In the genomic region with DNA sequence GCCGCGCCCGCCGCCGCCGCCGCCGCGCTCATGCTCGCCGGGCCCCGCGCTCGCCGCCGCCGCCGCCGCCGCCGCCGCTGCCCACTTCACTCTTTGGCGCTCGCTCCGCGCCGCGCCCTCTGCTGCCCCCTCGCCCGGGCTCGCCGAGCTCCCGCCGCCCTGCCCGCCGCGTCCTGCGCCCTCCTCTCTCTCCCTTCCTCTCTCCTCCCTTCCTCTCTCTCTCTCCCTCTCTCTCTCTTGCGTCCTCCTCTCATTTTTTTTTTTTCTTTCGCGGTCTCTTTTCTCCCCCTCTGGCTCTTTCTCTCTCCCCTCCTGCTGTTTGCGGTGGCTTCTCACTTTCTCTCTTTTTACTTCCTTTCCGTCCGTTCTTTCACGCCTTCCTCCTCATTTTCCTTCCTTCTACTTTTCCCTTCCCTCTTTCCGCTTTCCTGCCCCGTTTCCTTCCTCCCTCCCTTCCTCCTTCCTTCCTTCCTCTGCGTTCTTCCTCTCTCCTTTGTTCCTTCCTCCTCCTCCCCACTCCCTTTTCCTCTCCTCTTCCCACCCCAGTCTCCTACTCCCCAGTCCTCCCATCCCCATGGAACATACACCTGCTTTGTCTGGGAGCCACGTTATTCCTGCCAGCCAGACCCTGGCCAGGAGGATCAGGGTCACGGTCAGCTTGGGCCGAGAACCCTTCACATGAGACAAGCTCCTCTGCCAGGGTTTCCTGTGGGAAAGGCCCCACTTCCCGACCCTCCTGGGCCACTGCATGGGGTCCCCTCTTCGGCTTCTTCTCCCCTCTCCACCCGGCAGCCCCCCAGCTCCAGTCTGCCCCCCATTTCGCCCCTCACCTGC, we compare ENCODE assay signal across 9 cellular contexts. TPM values are rescaled to one million over a fixed set of nuclear protein-coding genes. Genes with fewer than 3 reads are reported as not detected.
DNase-seq lines count a peak whose midpoint lies in the region; TF ChIP-seq lines count a peak whose summit lies in the region.
"Had no signal": no experiment of that assay in that cellular context is flagged by ENCODE, and none has a peak within 500 bp of the region (broad histone marks: within the 10 kb centered on the region; RNA-seq: fewer than 3 reads in every experiment).

No MANE protein-coding gene starts in this region.

- H3K9me3 Mint-ChIP-seq in brain: no peaks in the 10 kb centered on the region
- no peaks in the 10 kb centered on the region for H3K9me3 Mint-ChIP-seq in mesothelial cell of epicardium

- H3K27me3 Mint-ChIP-seq in brain: peaks cover 25% of the 10 kb centered on the region
- peaks cover 37% of the 10 kb centered on the region for H3K27me3 Mint-ChIP-seq in mesothelial cell of epicardium (ENCODE audit: low read depth)

- H3K27ac Mint-ChIP-seq in brain (peak overlapping the region; percentile 14 to 92 (median 36)), mesothelial cell of epicardium (no peak overlapping the region)

- TF ChIP-seq CTCF in brain (conservative IDR thresholded peaks at IDR 0.05) (no peak), mesothelial cell of epicardium (IDR thresholded peaks at IDR 0.05; ENCODE audit: unreplicated experiment) (no peak), RWPE1 (conservative IDR thresholded peaks at IDR 0.05; ENCODE audit: low read depth) (no peak)

- no peak overlapping the region for H3K27ac ChIP-seq in RWPE1

- H3K36me3 Mint-ChIP-seq in brain: no peaks in the 10 kb centered on the region
- H3K36me3 Mint-ChIP-seq in mesothelial cell of epicardium: no peaks in the 10 kb centered on the region

- CTCF ChIA-PET in HEK293T (lab: Yijun Ruan, JAX) (interaction anchor here (0.6 kb wide), 1 partner anchor 250 kb away, joined by 3 read pairs; no protein-coding TSS in a partner anchor), RWPE1 (lab: Yijun Ruan, JAX) (interaction anchor here (0.6 to 0.8 kb wide), 2 partner anchors 37 to 260 kb away, joined by 3 read pairs; no protein-coding TSS in a partner anchor)

- DNase-seq in AG20443 (ENCODE audit: low spot score) (peak; percentile 67), HEK293T (ENCODE audit: extremely low spot score) (peak; percentile 39), mesothelial cell of epicardium (ENCODE audit: low spot score in 2 of 2, unreplicated experiment in 2 of 2) (no peak), NAMALWA (ENCODE audit: low spot score) (no peak), hippocampal formation (lab: John Stamatoyannopoulos, UW) (no peak), RWPE1 (ENCODE audit: low spot score) (no peak), Kasumi-1 (lab: John Stamatoyannopoulos, UW) (no peak)
- DNase-seq: stimulated activated CD4-positive, alpha-beta T cell treated with anti-CD3 and anti-CD28 coated beads, Interleukin-4, amount 100 ng/mL, for 1 hour had no signal

- POLR2A ChIA-PET in HEK293T (lab: Yijun Ruan, JAX): interaction anchor here (1.0 to 1.6 kb wide), 3 partner anchors 9 to 28 kb away, joined by 3 to 5 read pairs (median 4); no protein-coding TSS in a partner anchor
- POLR2A ChIA-PET in RWPE1 (lab: Yijun Ruan, JAX; ENCODE audit: low non-redundant PET): no interaction called here

- H3K4me1 Mint-ChIP-seq in brain (peaks cover 37% of the 10 kb centered on the region), mesothelial cell of epicardium (peaks cover 3% of the 10 kb centered on the region)

- H3K4me3 Mint-ChIP-seq in brain (peak overlapping the region; percentile 85 to 90 (median 86)), mesothelial cell of epicardium (peak overlapping the region; percentile 65)

TF ChIP-seq in HEK293T, 16 proteins besides CTCF, POLR2A, EP300 and RAD21:
- no peak for TF ChIP-seq ARNT (IDR thresholded peaks at IDR 0.05)
- TF ChIP-seq L3MBTL2 (conservative IDR thresholded peaks at IDR 0.05): 0 out of 2 replicates have a peak, but pooled peaks have one; percentile 25
- TF ChIP-seq, protein P1, sequence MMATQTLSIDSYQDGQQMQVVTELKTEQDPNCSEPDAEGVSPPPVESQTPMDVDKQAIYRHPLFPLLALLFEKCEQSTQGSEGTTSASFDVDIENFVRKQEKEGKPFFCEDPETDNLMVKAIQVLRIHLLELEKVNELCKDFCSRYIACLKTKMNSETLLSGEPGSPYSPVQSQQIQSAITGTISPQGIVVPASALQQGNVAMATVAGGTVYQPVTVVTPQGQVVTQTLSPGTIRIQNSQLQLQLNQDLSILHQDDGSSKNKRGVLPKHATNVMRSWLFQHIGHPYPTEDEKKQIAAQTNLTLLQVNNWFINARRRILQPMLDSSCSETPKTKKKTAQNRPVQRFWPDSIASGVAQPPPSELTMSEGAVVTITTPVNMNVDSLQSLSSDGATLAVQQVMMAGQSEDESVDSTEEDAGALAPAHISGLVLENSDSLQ (IDR thresholded peaks at IDR 0.05): no peak
- no peak for TF ChIP-seq BHLHE40 (IDR thresholded peaks at IDR 0.05; ENCODE audit: borderline replicate concordance)
- TF ChIP-seq SUZ12 (IDR thresholded peaks at IDR 0.05): no peak
- TF ChIP-seq CTBP1 (IDR thresholded peaks at IDR 0.05; ENCODE audit: borderline replicate concordance): no peak

RNA-seq across cellular contexts. Expression of a gene that starts 19.3 kb away (rescaled TPM):
- 22.9 TPM for polyA plus RNA-seq in brain (ENCODE audit: insufficient read depth, low read depth, low replicate concordance)
- total RNA-seq in mesothelial cell of epicardium: 0.58 to 0.72 TPM (median 0.62 TPM) in 3 replicates

Comparison
In these comparisons a context has a peak if more than half of its experiments do, and no peak if none do; other contexts are left out.
1. DNase-seq: peak in AG20443 (single experiment) and HEK293T (single experiment); none in mesothelial cell of epicardium (0 of 2), NAMALWA (single experiment), hippocampal formation (0 of 2), RWPE1 (single experiment) and Kasumi-1 (0 of 2).